Comparison of ENCODE assay signal across 22 cellular contexts in genomic region chr1:179205284-179205683, GRCh38. TPM values are rescaled to one million over a fixed set of nuclear protein-coding genes. Genes with fewer than 3 reads are reported as not detected.
DNase-seq lines count a peak whose midpoint lies in the region; ATAC-seq and TF ChIP-seq lines count a peak whose summit lies in the region.
"Had no signal": no experiment of that assay in that cellular context is flagged by ENCODE, and none has a peak within 500 bp of the region (broad histone marks: within the 10 kb centered on the region; RNA-seq: fewer than 3 reads in every experiment).

No MANE protein-coding gene starts in this region.

- H3K9ac ChIP-seq in Karpas-422 (ENCODE audit: low read length) = no peak overlapping the region

- intact Hi-C loops in activated CD8-positive, alpha-beta T cell treated with anti-CD3 and anti-CD28 coated beads for 36 hours (cut with micrococcal nuclease) = loop anchor here (10.0 kb wide), 1 partner anchor 120 kb away; the partner anchor contains the start of gene TOR3A

- no peak overlapping the region for H2AFZ ChIP-seq in Karpas-422 (ENCODE audit: low read length)

- DNase-seq in activated CD8-positive, alpha-beta T cell treated with anti-CD3 and anti-CD28 coated beads for 36 hours = peak; percentile 28
- no peak for DNase-seq in activated CD8-positive, alpha-beta T cell treated with anti-CD3 and anti-CD28 coated beads, Interleukin-2, amount 10 ng/mL, durations not matched to agents 7 days and 5 days
- DNase-seq in Karpas-422 (no peak), middle frontal gyrus (ENCODE audit: extremely low spot score, low spot score) (no peak), T-helper 1 cell (no peak), medulla oblongata (ENCODE audit: extremely low spot score) (no peak)
- no peak for DNase-seq in stimulated activated effector memory CD8-positive, alpha-beta T cell treated with anti-CD3 and anti-CD28 coated beads, Interleukin-12 subunit alpha, Interleukin-12 subunit beta, amount 100 ng/mL, for 72 hours (ENCODE audit: low spot score in 2 of 2)
- DNase-seq: amygdala; foreskin fibroblast; immature natural killer cell; left ventricle myocardium superior; mucosa of descending colon; NCI-H1417; NCI-H510A; Right ventricle myocardium superior; stimulated activated CD4-positive, alpha-beta T cell treated with anti-CD3 and anti-CD28 coated beads, Interleukin-4, amount 100 ng/mL, for 4 hours; T-cell had no signal

- H3K79me2 ChIP-seq in Karpas-422 (ENCODE audit: low read length) = peaks cover 94% of the 10 kb centered on the region

- peaks cover 48% of the 10 kb centered on the region for H3K4me1 Mint-ChIP-seq in activated CD8-positive, alpha-beta T cell treated with anti-CD3 and anti-CD28 coated beads for 36 hours (ENCODE audit: low read depth)
- H3K4me1 Mint-ChIP-seq in activated CD8-positive, alpha-beta T cell treated with anti-CD3 and anti-CD28 coated beads, Interleukin-2, amount 10 ng/mL, durations not matched to agents 7 days and 5 days (ENCODE audit: low read depth) = peaks cover 7% of the 10 kb centered on the region
- peaks cover 30% of the 10 kb centered on the region for H3K4me1 Mint-ChIP-seq in activated T-helper 17 cell treated with anti-CD3 and anti-CD28 coated beads, Interleukin-2, amount 50 U/mL, for 72 hours
- peaks cover 34% of the 10 kb centered on the region for H3K4me1 Mint-ChIP-seq in stimulated activated effector memory CD8-positive, alpha-beta T cell treated with anti-CD3 and anti-CD28 coated beads, Interleukin-12 subunit alpha, Interleukin-12 subunit beta, amount 100 ng/mL, for 72 hours

- peaks cover 3% of the 10 kb centered on the region for H3K9me3 Mint-ChIP-seq in activated CD8-positive, alpha-beta T cell treated with anti-CD3 and anti-CD28 coated beads for 36 hours
- H3K9me3 Mint-ChIP-seq in activated CD8-positive, alpha-beta T cell treated with anti-CD3 and anti-CD28 coated beads, Interleukin-2, amount 10 ng/mL, durations not matched to agents 7 days and 5 days (ENCODE audit: insufficient read depth) = no peaks in the 10 kb centered on the region
- H3K9me3 Mint-ChIP-seq in activated T-helper 17 cell treated with anti-CD3 and anti-CD28 coated beads, Interleukin-2, amount 50 U/mL, for 72 hours = peaks cover 4% of the 10 kb centered on the region
- H3K9me3 Mint-ChIP-seq in stimulated activated effector memory CD8-positive, alpha-beta T cell treated with anti-CD3 and anti-CD28 coated beads, Interleukin-12 subunit alpha, Interleukin-12 subunit beta, amount 100 ng/mL, for 72 hours = peaks cover 3% of the 10 kb centered on the region
- H3K9me3 Mint-ChIP-seq: immature natural killer cell, T-cell had no signal

- H3K27me3 Mint-ChIP-seq in activated CD8-positive, alpha-beta T cell treated with anti-CD3 and anti-CD28 coated beads for 36 hours = no peaks in the 10 kb centered on the region
- H3K27me3 Mint-ChIP-seq in activated CD8-positive, alpha-beta T cell treated with anti-CD3 and anti-CD28 coated beads, Interleukin-2, amount 10 ng/mL, durations not matched to agents 7 days and 5 days (ENCODE audit: low read depth) = no peaks in the 10 kb centered on the region
- no peaks in the 10 kb centered on the region for H3K27me3 Mint-ChIP-seq in activated T-helper 17 cell treated with anti-CD3 and anti-CD28 coated beads, Interleukin-2, amount 50 U/mL, for 72 hours
- H3K27me3 Mint-ChIP-seq: T-cell had no signal

- H3K4me2 ChIP-seq in Karpas-422 (ENCODE audit: low read depth, low read length, poor library complexity, severe bottlenecking) = no peak overlapping the region
- H3K4me2 ChIP-seq: smooth muscle cell had no signal

- no peak overlapping the region for H3K4me3 ChIP-seq in Karpas-422 (ENCODE audit: low read length)
- H3K4me3 ChIP-seq: cardiac muscle cell, mucosa of descending colon, smooth muscle cell, vagina had no signal

- H4K20me1 ChIP-seq in Karpas-422 (ENCODE audit: insufficient read depth, low read depth, low read length) = no peaks in the 10 kb centered on the region

- H3K27ac ChIP-seq in Karpas-422 (ENCODE audit: low read length) = peak overlapping the region; percentile 21; the same call in 1 of the 2 replicates
- H3K27ac ChIP-seq: cardiac muscle cell, epithelial cell of prostate, vagina had no signal

- TF ChIP-seq CTCF in activated CD8-positive, alpha-beta T cell treated with anti-CD3 and anti-CD28 coated beads for 36 hours (IDR thresholded peaks at IDR 0.05) = no peak

- ATAC-seq in activated CD8-positive, alpha-beta T cell treated with anti-CD3 and anti-CD28 coated beads for 36 hours = peak; percentile 91
- ATAC-seq in activated CD8-positive, alpha-beta T cell treated with anti-CD3 and anti-CD28 coated beads, Interleukin-2, amount 10 ng/mL, durations not matched to agents 7 days and 5 days = no peak
- ATAC-seq in activated T-helper 17 cell treated with anti-CD3 and anti-CD28 coated beads, Interleukin-2, amount 50 U/mL, for 72 hours (replicated peaks) = peak; percentile 90
- peak; percentile 89 for ATAC-seq in stimulated activated effector memory CD8-positive, alpha-beta T cell treated with anti-CD3 and anti-CD28 coated beads, Interleukin-12 subunit alpha, Interleukin-12 subunit beta, amount 100 ng/mL, for 72 hours
- ATAC-seq: left ventricle myocardium superior, mucosa of descending colon, T-cell had no signal

- peaks cover 34% of the 10 kb centered on the region for H3K4me1 ChIP-seq in Karpas-422 (ENCODE audit: low read length)

- H3K9me2 ChIP-seq in Karpas-422 (replicated peaks; ENCODE audit: insufficient read depth, low read length) = no peaks in the 10 kb centered on the region

- no peaks in the 10 kb centered on the region for H3K27me3 ChIP-seq in Karpas-422 (ENCODE audit: low read length)
- H3K27me3 ChIP-seq: cardiac muscle cell, vagina had no signal

- no peak overlapping the region for H3K4me3 Mint-ChIP-seq in activated CD8-positive, alpha-beta T cell treated with anti-CD3 and anti-CD28 coated beads for 36 hours
- H3K4me3 Mint-ChIP-seq in activated CD8-positive, alpha-beta T cell treated with anti-CD3 and anti-CD28 coated beads, Interleukin-2, amount 10 ng/mL, durations not matched to agents 7 days and 5 days = no peak overlapping the region
- peak overlapping the region; percentile 58 for H3K4me3 Mint-ChIP-seq in activated T-helper 17 cell treated with anti-CD3 and anti-CD28 coated beads, Interleukin-2, amount 50 U/mL, for 72 hours
- H3K4me3 Mint-ChIP-seq in stimulated activated effector memory CD8-positive, alpha-beta T cell treated with anti-CD3 and anti-CD28 coated beads, Interleukin-12 subunit alpha, Interleukin-12 subunit beta, amount 100 ng/mL, for 72 hours = peak overlapping the region; percentile 19
- H3K4me3 Mint-ChIP-seq: immature natural killer cell, T-cell had no signal

- H3K36me3 ChIP-seq in Karpas-422 (ENCODE audit: insufficient read depth, low read length) = no peaks in the 10 kb centered on the region
- H3K36me3 ChIP-seq: cardiac muscle cell, vagina had no signal

- H3K9me3 ChIP-seq in Karpas-422 (ENCODE audit: low read length) = no peaks in the 10 kb centered on the region
- H3K9me3 ChIP-seq: mucosa of descending colon, vagina had no signal

- POLR2A ChIA-PET in activated CD8-positive, alpha-beta T cell treated with anti-CD3 and anti-CD28 coated beads for 36 hours (lab: Charles Lee) = no interaction called here
- POLR2A ChIA-PET in activated CD8-positive, alpha-beta T cell treated with anti-CD3 and anti-CD28 coated beads, Interleukin-2, amount 10 ng/mL, durations not matched to agents 7 days and 5 days (lab: Charles Lee) = no interaction called here

- H3K27ac Mint-ChIP-seq in activated CD8-positive, alpha-beta T cell treated with anti-CD3 and anti-CD28 coated beads for 36 hours = peak overlapping the region; percentile 81
- no peak overlapping the region for H3K27ac Mint-ChIP-seq in activated CD8-positive, alpha-beta T cell treated with anti-CD3 and anti-CD28 coated beads, Interleukin-2, amount 10 ng/mL, durations not matched to agents 7 days and 5 days
- peak overlapping the region; percentile 51 for H3K27ac Mint-ChIP-seq in activated T-helper 17 cell treated with anti-CD3 and anti-CD28 coated beads, Interleukin-2, amount 50 U/mL, for 72 hours
- peak overlapping the region; percentile 71 for H3K27ac Mint-ChIP-seq in stimulated activated effector memory CD8-positive, alpha-beta T cell treated with anti-CD3 and anti-CD28 coated beads, Interleukin-12 subunit alpha, Interleukin-12 subunit beta, amount 100 ng/mL, for 72 hours
- H3K27ac Mint-ChIP-seq: immature natural killer cell, T-cell had no signal

- peaks cover 5% of the 10 kb centered on the region for H3K36me3 Mint-ChIP-seq in activated CD8-positive, alpha-beta T cell treated with anti-CD3 and anti-CD28 coated beads for 36 hours (ENCODE audit: low read depth)
- no peaks in the 10 kb centered on the region for H3K36me3 Mint-ChIP-seq in activated CD8-positive, alpha-beta T cell treated with anti-CD3 and anti-CD28 coated beads, Interleukin-2, amount 10 ng/mL, durations not matched to agents 7 days and 5 days (ENCODE audit: low read depth)
- H3K36me3 Mint-ChIP-seq in activated T-helper 17 cell treated with anti-CD3 and anti-CD28 coated beads, Interleukin-2, amount 50 U/mL, for 72 hours (ENCODE audit: low read depth) = no peaks in the 10 kb centered on the region
- no peaks in the 10 kb centered on the region for H3K36me3 Mint-ChIP-seq in stimulated activated effector memory CD8-positive, alpha-beta T cell treated with anti-CD3 and anti-CD28 coated beads, Interleukin-12 subunit alpha, Interleukin-12 subunit beta, amount 100 ng/mL, for 72 hours
- H3K36me3 Mint-ChIP-seq: immature natural killer cell had no signal

- CTCF ChIA-PET in activated CD8-positive, alpha-beta T cell treated with anti-CD3 and anti-CD28 coated beads for 36 hours (lab: Charles Lee) = no interaction called here
- CTCF ChIA-PET in activated CD8-positive, alpha-beta T cell treated with anti-CD3 and anti-CD28 coated beads, Interleukin-2, amount 10 ng/mL, durations not matched to agents 7 days and 5 days (lab: Charles Lee) = interaction anchor here (1.1 kb wide), 1 partner anchor 610 kb away, joined by 3 read pairs; no protein-coding TSS in a partner anchor

RNA-seq across cellular contexts. Expression of gene ABL2, which starts 24.2 kb away (rescaled TPM):
- 1 to 10 TPM; 8.2 to 8.4 TPM for total RNA-seq in activated CD8-positive, alpha-beta T cell treated with anti-CD3 and anti-CD28 coated beads for 36 hours
- total RNA-seq in activated CD8-positive, alpha-beta T cell treated with anti-CD3 and anti-CD28 coated beads, Interleukin-2, amount 10 ng/mL, durations not matched to agents 7 days and 5 days = 1 to 10 TPM; 6.3 to 7.5 TPM
- 11.3 and 14.3 TPM in 2 replicates for total RNA-seq in Karpas-422 (2014; rRNA removed; shearing (Covaris generic); ENCODE audit: low replicate concordance)
- 1 to 10 TPM; 5.2 to 8.2 TPM for total RNA-seq in activated T-helper 17 cell treated with anti-CD3 and anti-CD28 coated beads, Interleukin-2, amount 50 U/mL, for 72 hours

Comparison
In these comparisons a context has a peak if more than half of its experiments do, and no peak if none do; other contexts are left out.
1. H3K4me3 Mint-ChIP-seq: peak in activated T-helper 17 cell treated with anti-CD3 and anti-CD28 coated beads, Interleukin-2, amount 50 U/mL, for 72 hours (single experiment) and stimulated activated effector memory CD8-positive, alpha-beta T cell treated with anti-CD3 and anti-CD28 coated beads, Interleukin-12 subunit alpha, Interleukin-12 subunit beta, amount 100 ng/mL, for 72 hours (single experiment); none in activated CD8-positive, alpha-beta T cell treated with anti-CD3 and anti-CD28 coated beads for 36 hours (single experiment) and activated CD8-positive, alpha-beta T cell treated with anti-CD3 and anti-CD28 coated beads, Interleukin-2, amount 10 ng/mL, durations not matched to agents 7 days and 5 days (single experiment).